Comparison of ENCODE assay signal across 32 cellular contexts in the genomic region with DNA sequence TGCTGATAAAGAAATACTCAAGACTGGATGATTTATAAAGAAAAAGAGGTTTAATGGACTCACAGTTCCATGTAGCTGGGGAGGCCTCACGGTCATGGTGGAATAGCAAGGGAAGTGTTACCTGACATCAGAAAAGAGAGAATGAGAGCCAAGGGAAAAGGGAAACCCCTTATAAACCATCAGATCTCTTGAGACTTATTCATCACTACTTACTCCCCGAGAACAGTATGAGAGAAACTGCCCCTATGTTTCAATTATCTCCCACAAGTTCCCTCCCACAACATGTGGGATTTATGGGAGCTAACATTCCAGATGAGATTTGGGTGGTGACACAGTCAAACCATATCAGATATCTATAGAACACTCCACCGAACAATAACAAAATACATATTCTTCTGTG.
"Had no signal": no experiment of that assay in that cellular context is flagged by ENCODE, and none has a peak within 500 bp of the region (broad histone marks: within the 10 kb centered on the region; RNA-seq: fewer than 3 reads in every experiment).

No MANE protein-coding gene starts in this region.

- H3K27ac Mint-ChIP-seq: activated B cell treated with CpG ODN at 0.5 μM for 24 hours; activated CD4-positive, alpha-beta memory T cell treated with anti-CD3 and anti-CD28 coated beads, Interleukin-2, amount 10 ng/mL, durations not matched to agents 7 days and 5 days; activated CD4-positive, alpha-beta T cell treated with anti-CD3 and anti-CD28 coated beads, Interleukin-2, amount 10 ng/mL, durations not matched to agents 24 days and 14 days; activated naive CD4-positive, alpha-beta T cell treated with anti-CD3 and anti-CD28 coated beads, Interleukin-2, amount 50 U/mL, for 24 hours; activated naive CD8-positive, alpha-beta T cell treated with anti-CD3 and anti-CD28 coated beads, Interleukin-2, amount 10 ng/mL, durations not matched to agents 7 days and 5 days; activated T-cell treated with anti-CD3 and anti-CD28 coated beads, Interleukin-2, amount 50 U/mL, for 24 hours; activated T-cell treated with anti-CD3 and anti-CD28 coated beads, Interleukin-2, amount 50 U/mL, for 72 hours; brain; T-helper 17 cell; T-helper 2 cell treated with Interferon-gamma antibody and Interleukin-4, amounts not matched to agents 5 μg/mL and 100 μg/mL, for 36 hours had no signal

- H3K27ac ChIP-seq: ascending aorta, breast epithelium, cardiac muscle cell, colonic mucosa, epithelial cell of prostate, esophagus squamous epithelium, gastroesophageal sphincter, heart right ventricle, hepatocyte, WERI-Rb-1 had no signal

- H3K4me3 ChIP-seq: ascending aorta, breast epithelium, cardiac muscle cell, colonic mucosa, esophagus squamous epithelium, gastroesophageal sphincter, heart right ventricle, hepatocyte had no signal

- H3K9me3 ChIP-seq: colonic mucosa had no signal

- H3K4me3 Mint-ChIP-seq: activated B cell treated with CpG ODN at 0.5 μM for 24 hours; activated CD4-positive, alpha-beta memory T cell treated with anti-CD3 and anti-CD28 coated beads, Interleukin-2, amount 10 ng/mL, durations not matched to agents 7 days and 5 days; activated CD4-positive, alpha-beta T cell treated with anti-CD3 and anti-CD28 coated beads, Interleukin-2, amount 10 ng/mL, durations not matched to agents 24 days and 14 days; activated naive CD4-positive, alpha-beta T cell treated with anti-CD3 and anti-CD28 coated beads, Interleukin-2, amount 50 U/mL, for 24 hours; activated naive CD8-positive, alpha-beta T cell treated with anti-CD3 and anti-CD28 coated beads, Interleukin-2, amount 10 ng/mL, durations not matched to agents 7 days and 5 days; activated T-cell treated with anti-CD3 and anti-CD28 coated beads, Interleukin-2, amount 50 U/mL, for 24 hours; activated T-cell treated with anti-CD3 and anti-CD28 coated beads, Interleukin-2, amount 50 U/mL, for 72 hours; brain; T-helper 17 cell; T-helper 2 cell treated with Interferon-gamma antibody and Interleukin-4, amounts not matched to agents 5 μg/mL and 100 μg/mL, for 36 hours had no signal

- H3K27me3 ChIP-seq: ascending aorta, breast epithelium, cardiac muscle cell, colonic mucosa, esophagus squamous epithelium, gastroesophageal sphincter, heart right ventricle, hepatocyte had no signal

- H3K36me3 ChIP-seq: ascending aorta, breast epithelium, cardiac muscle cell, colonic mucosa, esophagus squamous epithelium, gastroesophageal sphincter, heart right ventricle, WERI-Rb-1 had no signal

- DNase-seq: activated B cell treated with CpG ODN at 0.5 μM for 24 hours; activated CD4-positive, alpha-beta memory T cell treated with anti-CD3 and anti-CD28 coated beads, Interleukin-2, amount 10 ng/mL, durations not matched to agents 7 days and 5 days; activated CD4-positive, alpha-beta T cell treated with anti-CD3 and anti-CD28 coated beads, Interleukin-2, amount 10 ng/mL, durations not matched to agents 24 days and 14 days; activated CD4-positive, alpha-beta T cell treated with anti-CD3 and anti-CD28 coated beads, Interleukin-2, amount 50 U/mL, for 4 hours; activated CD8-positive, alpha-beta memory T cell treated with anti-CD3 and anti-CD28 coated beads, Interleukin-2, amount 50 U/mL, for 48 hours; activated effector memory CD4-positive, alpha-beta T cell treated with Interleukin-2 at 50 U/mL for 16 hours; activated gamma-delta T cell treated with Interleukin-2 at 50 U/mL for 16 hours; activated naive CD4-positive, alpha-beta T cell treated with Interleukin-2 at 50 U/mL for 16 hours; activated naive CD8-positive, alpha-beta T cell treated with anti-CD3 and anti-CD28 coated beads, Interleukin-2, amount 10 ng/mL, durations not matched to agents 7 days and 5 days; activated T-cell treated with anti-CD3 and anti-CD28 coated beads for 4 hours; activated T-cell treated with anti-CD3 and anti-CD28 coated beads, Interleukin-2, amount 50 U/mL, for 24 hours; activated T-cell treated with anti-CD3 and anti-CD28 coated beads, Interleukin-2, amount 50 U/mL, for 72 hours; central memory CD4-positive, alpha-beta T cell; cerebellar nuclear complex; colonic mucosa; effector CD8-positive, alpha-beta T cell; esophagus squamous epithelium; foreskin melanocyte; heart right ventricle; T-helper 17 cell; T1000; WERI-Rb-1 had no signal

- H3K4me1 Mint-ChIP-seq: activated B cell treated with CpG ODN at 0.5 μM for 24 hours; activated CD4-positive, alpha-beta memory T cell treated with anti-CD3 and anti-CD28 coated beads, Interleukin-2, amount 10 ng/mL, durations not matched to agents 7 days and 5 days; activated CD4-positive, alpha-beta T cell treated with anti-CD3 and anti-CD28 coated beads, Interleukin-2, amount 10 ng/mL, durations not matched to agents 24 days and 14 days; activated naive CD4-positive, alpha-beta T cell treated with anti-CD3 and anti-CD28 coated beads, Interleukin-2, amount 50 U/mL, for 24 hours; activated naive CD8-positive, alpha-beta T cell treated with anti-CD3 and anti-CD28 coated beads, Interleukin-2, amount 10 ng/mL, durations not matched to agents 7 days and 5 days; brain; T-helper 17 cell had no signal

- H3K4me1 ChIP-seq: ascending aorta, breast epithelium, colonic mucosa, esophagus squamous epithelium, gastroesophageal sphincter, heart right ventricle had no signal

- H3K27me3 Mint-ChIP-seq: activated B cell treated with CpG ODN at 0.5 μM for 24 hours; activated CD4-positive, alpha-beta memory T cell treated with anti-CD3 and anti-CD28 coated beads, Interleukin-2, amount 10 ng/mL, durations not matched to agents 7 days and 5 days; activated CD4-positive, alpha-beta T cell treated with anti-CD3 and anti-CD28 coated beads, Interleukin-2, amount 10 ng/mL, durations not matched to agents 24 days and 14 days; activated naive CD4-positive, alpha-beta T cell treated with anti-CD3 and anti-CD28 coated beads, Interleukin-2, amount 50 U/mL, for 24 hours; activated naive CD8-positive, alpha-beta T cell treated with anti-CD3 and anti-CD28 coated beads, Interleukin-2, amount 10 ng/mL, durations not matched to agents 7 days and 5 days; activated T-cell treated with anti-CD3 and anti-CD28 coated beads, Interleukin-2, amount 50 U/mL, for 24 hours; T-helper 17 cell had no signal

- H3K36me3 Mint-ChIP-seq: activated naive CD8-positive, alpha-beta T cell treated with anti-CD3 and anti-CD28 coated beads, Interleukin-2, amount 10 ng/mL, durations not matched to agents 7 days and 5 days had no signal

- ATAC-seq: activated CD4-positive, CD25-positive, alpha-beta regulatory T cell treated with anti-CD3 and anti-CD28 coated beads, Interleukin-2, amount 50 U/mL, for 24 hours; gastroesophageal sphincter; heart right ventricle; T-helper 17 cell had no signal
